Comparison of ENCODE assay signal across 24 cellular contexts in the genomic region with DNA sequence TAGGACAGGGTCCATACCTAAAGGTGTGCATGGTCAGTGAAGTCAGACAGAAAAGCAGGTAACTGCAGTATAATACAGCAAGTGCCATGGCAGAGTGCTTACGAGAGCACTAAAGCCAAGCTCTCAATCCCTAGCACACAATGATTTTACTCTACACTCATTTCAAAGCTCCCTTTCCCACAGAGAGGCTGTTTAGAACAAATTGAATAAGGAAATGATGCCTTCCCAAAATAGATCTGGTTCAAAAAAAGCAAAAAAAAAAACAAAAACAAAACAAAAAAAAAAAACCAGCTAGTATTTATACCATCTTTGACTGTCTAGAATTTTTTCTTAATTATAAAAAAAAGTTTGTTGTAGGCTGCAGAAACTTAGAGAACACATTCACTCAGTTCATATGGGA.
"Had no signal": no experiment of that assay in that cellular context is flagged by ENCODE, and none has a peak within 500 bp of the region (broad histone marks: within the 10 kb centered on the region; RNA-seq: fewer than 3 reads in every experiment).

No MANE protein-coding gene starts in this region.

- H3K9ac ChIP-seq: parathyroid adenoma had no signal

- H2AFZ ChIP-seq: parathyroid adenoma had no signal

- H3K27ac ChIP-seq: left lung, neutrophil, parathyroid adenoma, right atrium auricular region, right lobe of liver, tibial nerve, uterus had no signal

- H3K27me3 ChIP-seq: left lung, neutrophil, right atrium auricular region, right lobe of liver, tibial nerve, uterus had no signal

- H3K9me3 ChIP-seq: left lung, neutrophil, right atrium auricular region, right lobe of liver, tibial nerve, uterus had no signal

- ATAC-seq: left colon; left lung; naive thymus-derived CD8-positive, alpha-beta T cell; stimulated activated memory B cell treated with anti-CD40 and anti-IgM and Interleukin-4, amounts not matched to agents 10 μg/mL and 1 μg/mL and 100 μg/mL, for 72 hours; stimulated activated naive CD8-positive, alpha-beta T cell treated with anti-CD3 and anti-CD28 coated beads, Interleukin-15, amount 100 ng/mL, for 72 hours had no signal

- H3K4me3 ChIP-seq: left lung, lung, right atrium auricular region, right lobe of liver, smooth muscle cell, tibial nerve, uterus had no signal

- H3K4me1 ChIP-seq: parathyroid adenoma, right atrium auricular region, tibial nerve had no signal

- H3K79me2 ChIP-seq: parathyroid adenoma had no signal

- FAIRE-seq: islet of Langerhans, kidney had no signal

- H3K36me3 ChIP-seq: uterus had no signal

- H3K4me2 ChIP-seq: smooth muscle cell had no signal

- DNase-seq: hypothalamus; immature natural killer cell; kidney; left colon; left lung; mesenchymal stem cell; naive thymus-derived CD8-positive, alpha-beta T cell; occipital lobe; stimulated activated CD4-positive, alpha-beta T cell treated with anti-CD3 and anti-CD28 coated beads, Interleukin-1b, Interleukin-23, amount 100 ng/mL, for 48 hours; stimulated activated CD4-positive, alpha-beta T cell treated with anti-CD3 and anti-CD28 coated beads, Interleukin-2, amount 100 ng/mL, for 48 hours; stimulated activated CD4-positive, alpha-beta T cell treated with anti-CD3 and anti-CD28 coated beads, Interleukin-4, amount 100 ng/mL, for 4 hours; stimulated activated CD8-positive, alpha-beta memory T cell treated with anti-CD3 and anti-CD28 coated beads, Interleukin-4, amount 100 ng/mL, for 48 hours; stimulated activated naive CD4-positive, alpha-beta T cell treated with Interleukin-2 at 50 U/mL for 16 hours; stimulated activated naive CD8-positive, alpha-beta T cell treated with anti-CD3 and anti-CD28 coated beads, Interleukin-15, amount 100 ng/mL, for 72 hours; uterus had no signal
